Comparison of ENCODE assay signal across 13 cellular contexts in genomic region chr3:194561306-194561974, GRCh38.
DNase-seq lines count a peak whose midpoint lies in the region; ATAC-seq, FAIRE-seq and TF ChIP-seq lines count a peak whose summit lies in the region.
"Had no signal": no experiment of that assay in that cellular context is flagged by ENCODE, and none has a peak within 500 bp of the region (broad histone marks: within the 10 kb centered on the region; RNA-seq: fewer than 3 reads in every experiment).

No MANE protein-coding gene starts in this region.

- peak overlapping the region; percentile 23 for H3K4me3 Mint-ChIP-seq in activated T-helper 17 cell treated with anti-CD3 and anti-CD28 coated beads, Interleukin-2, amount 50 U/mL, for 72 hours
- no peak overlapping the region for H3K4me3 Mint-ChIP-seq in stimulated activated memory B cell treated with anti-CD40 and anti-IgM and Interleukin-4, amounts not matched to agents 10 μg/mL and 1 μg/mL and 100 μg/mL, for 72 hours
- H3K4me3 Mint-ChIP-seq in endothelial cell (ENCODE audit: unreplicated experiment): no peak overlapping the region
- H3K4me3 Mint-ChIP-seq: naive thymus-derived CD8-positive, alpha-beta T cell had no signal

- FAIRE-seq in H54 (lab: Jason Lieb, UNC): peak; percentile 88
- FAIRE-seq: endometrium had no signal

- peak; percentile 79 for ATAC-seq in activated T-helper 17 cell treated with anti-CD3 and anti-CD28 coated beads, Interleukin-2, amount 50 U/mL, for 72 hours (replicated peaks)
- ATAC-seq in stimulated activated memory B cell treated with anti-CD40 and anti-IgM and Interleukin-4, amounts not matched to agents 10 μg/mL and 1 μg/mL and 100 μg/mL, for 72 hours: no peak
- no peak for ATAC-seq in left colon
- ATAC-seq: naive thymus-derived CD8-positive, alpha-beta T cell had no signal

- no peak for TF ChIP-seq CTCF in endothelial cell (IDR thresholded peaks at IDR 0.05; ENCODE audit: unreplicated experiment)

- intact Hi-C loops in left colon (cut with DNase I, micrococcal nuclease): no loop called here

- H3K4me1 Mint-ChIP-seq in activated T-helper 17 cell treated with anti-CD3 and anti-CD28 coated beads, Interleukin-2, amount 50 U/mL, for 72 hours: peaks cover 12% of the 10 kb centered on the region
- peaks cover 7% of the 10 kb centered on the region for H3K4me1 Mint-ChIP-seq in stimulated activated memory B cell treated with anti-CD40 and anti-IgM and Interleukin-4, amounts not matched to agents 10 μg/mL and 1 μg/mL and 100 μg/mL, for 72 hours
- H3K4me1 Mint-ChIP-seq in endothelial cell (ENCODE audit: unreplicated experiment): no peaks in the 10 kb centered on the region

- H3K9me3 Mint-ChIP-seq in activated T-helper 17 cell treated with anti-CD3 and anti-CD28 coated beads, Interleukin-2, amount 50 U/mL, for 72 hours: no peaks in the 10 kb centered on the region
- no peaks in the 10 kb centered on the region for H3K9me3 Mint-ChIP-seq in stimulated activated memory B cell treated with anti-CD40 and anti-IgM and Interleukin-4, amounts not matched to agents 10 μg/mL and 1 μg/mL and 100 μg/mL, for 72 hours
- H3K9me3 Mint-ChIP-seq in endothelial cell (ENCODE audit: unreplicated experiment): no peaks in the 10 kb centered on the region
- H3K9me3 Mint-ChIP-seq: naive thymus-derived CD8-positive, alpha-beta T cell had no signal

- H3K27me3 Mint-ChIP-seq in activated T-helper 17 cell treated with anti-CD3 and anti-CD28 coated beads, Interleukin-2, amount 50 U/mL, for 72 hours: peaks cover 5% of the 10 kb centered on the region
- H3K27me3 Mint-ChIP-seq in stimulated activated memory B cell treated with anti-CD40 and anti-IgM and Interleukin-4, amounts not matched to agents 10 μg/mL and 1 μg/mL and 100 μg/mL, for 72 hours: peaks cover 24% of the 10 kb centered on the region
- peaks cover 3% of the 10 kb centered on the region for H3K27me3 Mint-ChIP-seq in endothelial cell (ENCODE audit: unreplicated experiment)

- peak overlapping the region; percentile 86 for H3K27ac Mint-ChIP-seq in activated T-helper 17 cell treated with anti-CD3 and anti-CD28 coated beads, Interleukin-2, amount 50 U/mL, for 72 hours
- no peak overlapping the region for H3K27ac Mint-ChIP-seq in stimulated activated memory B cell treated with anti-CD40 and anti-IgM and Interleukin-4, amounts not matched to agents 10 μg/mL and 1 μg/mL and 100 μg/mL, for 72 hours
- H3K27ac Mint-ChIP-seq in endothelial cell (ENCODE audit: unreplicated experiment): no peak overlapping the region
- H3K27ac Mint-ChIP-seq: naive thymus-derived CD8-positive, alpha-beta T cell had no signal

- DNase-seq in AG20443 (ENCODE audit: low spot score) (peak; percentile 32), H54 (ENCODE audit: insufficient read length, low spot score) (peak; percentile 58), hepatic stellate cell (ENCODE audit: low spot score) (peak; percentile 63), left colon (no peak), NCI-H128 (lab: John Stamatoyannopoulos, UW; ENCODE audit: unreplicated experiment) (no peak), endothelial cell (ENCODE audit: low spot score) (no peak)
- DNase-seq: activated CD4-positive, alpha-beta T cell treated with anti-CD3 and anti-CD28 coated beads, Interleukin-2, amount 50 U/mL, for 4 hours; aorta; Calu3; naive thymus-derived CD8-positive, alpha-beta T cell had no signal

- H3K36me3 Mint-ChIP-seq in activated T-helper 17 cell treated with anti-CD3 and anti-CD28 coated beads, Interleukin-2, amount 50 U/mL, for 72 hours (ENCODE audit: low read depth): no peaks in the 10 kb centered on the region
- no peaks in the 10 kb centered on the region for H3K36me3 Mint-ChIP-seq in stimulated activated memory B cell treated with anti-CD40 and anti-IgM and Interleukin-4, amounts not matched to agents 10 μg/mL and 1 μg/mL and 100 μg/mL, for 72 hours
- H3K36me3 Mint-ChIP-seq in endothelial cell (ENCODE audit: low read depth, unreplicated experiment): no peaks in the 10 kb centered on the region

- TF ChIP-seq POLR2A in H54 (IDR thresholded peaks at IDR 0.05; ENCODE audit: low read depth, low read length): no peak

Comparison
In these comparisons a context has a peak if more than half of its experiments do, and no peak if none do; other contexts are left out.
1. DNase-seq: peak in AG20443 (single experiment), H54 (single experiment) and hepatic stellate cell (single experiment); none in left colon (0 of 2), NCI-H128 (single experiment) and endothelial cell (single experiment).